1 cellular context compared by ENCODE assay signal in genomic region chr10:72267819-72268404, GRCh38.
TF ChIP-seq lines count a peak whose summit lies in the region.

No MANE protein-coding gene starts in this region.

TF ChIP-seq in K562, 482 proteins besides CTCF, POLR2A, EP300 and RAD21:
- TF ChIP-seq ZNF146 (CRISPR knock-in tag; IDR thresholded peaks at IDR 0.05; ENCODE audit: unreplicated experiment) (no peak), ZNF263 (CRISPR knock-in tag; IDR thresholded peaks at IDR 0.05; ENCODE audit: borderline replicate concordance) (peak; percentile 96), PURB (CRISPR knock-in tag; IDR thresholded peaks at IDR 0.05; ENCODE audit: low read depth) (no peak), RERE (CRISPR knock-in tag; IDR thresholded peaks at IDR 0.05; ENCODE audit: borderline replicate concordance) (no peak), POLR2B (IDR thresholded peaks at IDR 0.05; ENCODE audit: low read depth, partially characterized antibody) (no peak), MTA1 (IDR thresholded peaks at IDR 0.05; ENCODE audit: borderline replicate concordance) (no peak), CREM (IDR thresholded peaks at IDR 0.05; ENCODE audit: low read depth) (no peak), DDX20 (tag; IDR thresholded peaks at IDR 0.05; ENCODE audit: low read depth) (no peak), JUN (IDR thresholded peaks at IDR 0.05; ENCODE audit: borderline replicate concordance, low read depth, low read length) (no peak), JUN (CRISPR knock-in tag; IDR thresholded peaks at IDR 0.05; ENCODE audit: borderline replicate concordance) (no peak), ZBTB8A (IDR thresholded peaks at IDR 0.05; ENCODE audit: partially characterized antibody) (no peak), CBFB (CRISPR knock-in tag; IDR thresholded peaks at IDR 0.05) (0 out of 2 replicates have a peak, but pooled peaks have one; percentile 36), TBP (optimal IDR thresholded peaks at IDR 0.05; ENCODE audit: low read depth, low read length) (no peak)
- TF ChIP-seq, protein P1, sequence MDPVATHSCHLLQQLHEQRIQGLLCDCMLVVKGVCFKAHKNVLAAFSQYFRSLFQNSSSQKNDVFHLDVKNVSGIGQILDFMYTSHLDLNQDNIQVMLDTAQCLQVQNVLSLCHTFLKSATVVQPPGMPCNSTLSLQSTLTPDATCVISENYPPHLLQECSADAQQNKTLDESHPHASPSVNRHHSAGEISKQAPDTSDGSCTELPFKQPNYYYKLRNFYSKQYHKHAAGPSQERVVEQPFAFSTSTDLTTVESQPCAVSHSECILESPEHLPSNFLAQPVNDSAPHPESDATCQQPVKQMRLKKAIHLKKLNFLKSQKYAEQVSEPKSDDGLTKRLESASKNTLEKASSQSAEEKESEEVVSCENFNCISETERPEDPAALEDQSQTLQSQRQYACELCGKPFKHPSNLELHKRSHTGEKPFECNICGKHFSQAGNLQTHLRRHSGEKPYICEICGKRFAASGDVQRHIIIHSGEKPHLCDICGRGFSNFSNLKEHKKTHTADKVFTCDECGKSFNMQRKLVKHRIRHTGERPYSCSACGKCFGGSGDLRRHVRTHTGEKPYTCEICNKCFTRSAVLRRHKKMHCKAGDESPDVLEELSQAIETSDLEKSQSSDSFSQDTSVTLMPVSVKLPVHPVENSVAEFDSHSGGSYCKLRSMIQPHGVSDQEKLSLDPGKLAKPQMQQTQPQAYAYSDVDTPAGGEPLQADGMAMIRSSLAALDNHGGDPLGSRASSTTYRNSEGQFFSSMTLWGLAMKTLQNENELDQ (CRISPR knock-in tag; IDR thresholded peaks at IDR 0.05; ENCODE audit: borderline replicate concordance), result no peak
- TF ChIP-seq, protein P2, sequence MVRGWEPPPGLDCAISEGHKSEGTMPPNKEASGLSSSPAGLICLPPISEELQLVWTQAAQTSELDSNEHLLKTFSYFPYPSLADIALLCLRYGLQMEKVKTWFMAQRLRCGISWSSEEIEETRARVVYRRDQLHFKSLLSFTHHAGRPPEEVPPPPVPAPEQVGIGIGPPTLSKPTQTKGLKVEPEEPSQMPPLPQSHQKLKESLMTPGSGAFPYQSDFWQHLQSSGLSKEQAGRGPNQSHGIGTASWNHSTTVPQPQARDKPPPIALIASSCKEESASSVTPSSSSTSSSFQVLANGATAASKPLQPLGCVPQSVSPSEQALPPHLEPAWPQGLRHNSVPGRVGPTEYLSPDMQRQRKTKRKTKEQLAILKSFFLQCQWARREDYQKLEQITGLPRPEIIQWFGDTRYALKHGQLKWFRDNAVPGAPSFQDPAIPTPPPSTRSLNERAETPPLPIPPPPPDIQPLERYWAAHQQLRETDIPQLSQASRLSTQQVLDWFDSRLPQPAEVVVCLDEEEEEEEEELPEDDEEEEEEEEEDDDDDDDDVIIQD (CRISPR knock-in tag; IDR thresholded peaks at IDR 0.05), result no peak
- TF ChIP-seq, protein P3, sequence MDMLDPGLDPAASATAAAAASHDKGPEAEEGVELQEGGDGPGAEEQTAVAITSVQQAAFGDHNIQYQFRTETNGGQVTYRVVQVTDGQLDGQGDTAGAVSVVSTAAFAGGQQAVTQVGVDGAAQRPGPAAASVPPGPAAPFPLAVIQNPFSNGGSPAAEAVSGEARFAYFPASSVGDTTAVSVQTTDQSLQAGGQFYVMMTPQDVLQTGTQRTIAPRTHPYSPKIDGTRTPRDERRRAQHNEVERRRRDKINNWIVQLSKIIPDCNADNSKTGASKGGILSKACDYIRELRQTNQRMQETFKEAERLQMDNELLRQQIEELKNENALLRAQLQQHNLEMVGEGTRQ (CRISPR knock-in tag; IDR thresholded peaks at IDR 0.05), result no peak
- TF ChIP-seq, protein P4, sequence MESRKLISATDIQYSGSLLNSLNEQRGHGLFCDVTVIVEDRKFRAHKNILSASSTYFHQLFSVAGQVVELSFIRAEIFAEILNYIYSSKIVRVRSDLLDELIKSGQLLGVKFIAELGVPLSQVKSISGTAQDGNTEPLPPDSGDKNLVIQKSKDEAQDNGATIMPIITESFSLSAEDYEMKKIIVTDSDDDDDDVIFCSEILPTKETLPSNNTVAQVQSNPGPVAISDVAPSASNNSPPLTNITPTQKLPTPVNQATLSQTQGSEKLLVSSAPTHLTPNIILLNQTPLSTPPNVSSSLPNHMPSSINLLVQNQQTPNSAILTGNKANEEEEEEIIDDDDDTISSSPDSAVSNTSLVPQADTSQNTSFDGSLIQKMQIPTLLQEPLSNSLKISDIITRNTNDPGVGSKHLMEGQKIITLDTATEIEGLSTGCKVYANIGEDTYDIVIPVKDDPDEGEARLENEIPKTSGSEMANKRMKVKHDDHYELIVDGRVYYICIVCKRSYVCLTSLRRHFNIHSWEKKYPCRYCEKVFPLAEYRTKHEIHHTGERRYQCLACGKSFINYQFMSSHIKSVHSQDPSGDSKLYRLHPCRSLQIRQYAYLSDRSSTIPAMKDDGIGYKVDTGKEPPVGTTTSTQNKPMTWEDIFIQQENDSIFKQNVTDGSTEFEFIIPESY (CRISPR knock-in tag; IDR thresholded peaks at IDR 0.05), result peak; percentile 81; the same call in 1 of the 2 replicates
